ENCODE assay signal across 11 cellular contexts in genomic region chr2:223560704-223561435, GRCh38. TPM values are rescaled to one million over a fixed set of nuclear protein-coding genes. Genes with fewer than 3 reads are reported as not detected.
DNase-seq lines count a peak whose midpoint lies in the region; ATAC-seq and TF ChIP-seq lines count a peak whose summit lies in the region.
"Had no signal": no experiment of that assay in that cellular context is flagged by ENCODE, and none has a peak within 500 bp of the region (broad histone marks: within the 10 kb centered on the region; RNA-seq: fewer than 3 reads in every experiment).

No MANE protein-coding gene starts in this region.

- H3K27ac ChIP-seq in GM23338 (ENCODE audit: low read depth) (no peak overlapping the region), neural progenitor cell (no peak overlapping the region), RWPE1 (no peak overlapping the region)
- H3K27ac ChIP-seq: body of pancreas, esophagus muscularis mucosa had no signal

- H3K36me3 ChIP-seq in GM23338 (ENCODE audit: insufficient read depth) (no peaks in the 10 kb centered on the region), neural progenitor cell (no peaks in the 10 kb centered on the region)
- H3K36me3 ChIP-seq: esophagus muscularis mucosa had no signal

- H3K4me1 Mint-ChIP-seq in GM23338 (peaks cover 18% of the 10 kb centered on the region), WTC11 (peaks cover 8% of the 10 kb centered on the region), neural progenitor cell (peaks cover 26% of the 10 kb centered on the region)

- H3K9ac ChIP-seq in neural progenitor cell: no peak overlapping the region

- DNase-seq in GM23338 (ENCODE audit: low spot score) (peak; percentile 25), NCI-H2081 treated with DMSO at 0.1 percent for 48 hours (lab: John Stamatoyannopoulos, UW) (peak; percentile 77), WTC11 (ENCODE audit: low spot score) (no peak), neural progenitor cell (ENCODE audit: low spot score) (peak; percentile 18), RWPE1 (ENCODE audit: low spot score) (no peak), AML-193 (lab: John Stamatoyannopoulos, UW) (no peak), midbrain (lab: John Stamatoyannopoulos, UW) (no peak), HEK293T (ENCODE audit: extremely low spot score) (no peak)
- DNase-seq: activated T-cell treated with anti-CD3 and anti-CD28 coated beads, Interleukin-2, amount 50 U/mL, for 24 hours; body of pancreas had no signal

- no peaks in the 10 kb centered on the region for H3K79me2 ChIP-seq in GM23338 (replicated peaks; ENCODE audit: insufficient read depth)
- no peaks in the 10 kb centered on the region for H3K79me2 ChIP-seq in neural progenitor cell (ENCODE audit: low read depth)

- H2AFZ ChIP-seq in GM23338 (0 out of 2 replicates have a peak overlapping the region, but pooled peaks have one; percentile 29), neural progenitor cell (replicated peaks) (peak overlapping the region; percentile 92)

- H3K4me2 ChIP-seq in GM23338: no peak overlapping the region
- no peak overlapping the region for H3K4me2 ChIP-seq in neural progenitor cell

- CTCF ChIA-PET in WTC11 (lab: Charles Lee) (no interaction called here), RWPE1 (lab: Yijun Ruan, JAX) (no interaction called here), HEK293T (lab: Yijun Ruan, JAX) (no interaction called here)

- H3K9me3 ChIP-seq in neural progenitor cell (ENCODE audit: low read depth): no peaks in the 10 kb centered on the region
- H3K9me3 ChIP-seq: body of pancreas, esophagus muscularis mucosa had no signal

- H3K27me3 ChIP-seq in GM23338 (ENCODE audit: insufficient read depth): no peaks in the 10 kb centered on the region
- no peaks in the 10 kb centered on the region for H3K27me3 ChIP-seq in neural progenitor cell
- H3K27me3 ChIP-seq: body of pancreas, esophagus muscularis mucosa had no signal

- ATAC-seq in GM23338 (peak; percentile 34; the same call in 2 of the 3 replicates), WTC11 (peak; percentile 30)
- ATAC-seq: body of pancreas had no signal

- H3K36me3 Mint-ChIP-seq in GM23338 (ENCODE audit: low read depth) (no peaks in the 10 kb centered on the region), WTC11 (no peaks in the 10 kb centered on the region), neural progenitor cell (peaks cover 2% of the 10 kb centered on the region)

- TF ChIP-seq CTCF in GM23338 (conservative IDR thresholded peaks at IDR 0.05; ENCODE audit: low read depth in 2 of 2) (no peak), WTC11 (IDR thresholded peaks at IDR 0.05) (no peak), neural progenitor cell (IDR thresholded peaks at IDR 0.05) (no peak), RWPE1 (conservative IDR thresholded peaks at IDR 0.05; ENCODE audit: low read depth) (no peak)

- H3K27ac Mint-ChIP-seq in GM23338 (peak overlapping the region; percentile 24), WTC11 (no peak overlapping the region), neural progenitor cell (no peak overlapping the region)
- H3K27ac Mint-ChIP-seq: activated T-cell treated with anti-CD3 and anti-CD28 coated beads, Interleukin-2, amount 50 U/mL, for 24 hours had no signal

- no peak overlapping the region for H3K4me3 Mint-ChIP-seq in GM23338
- no peak overlapping the region for H3K4me3 Mint-ChIP-seq in WTC11
- H3K4me3 Mint-ChIP-seq in neural progenitor cell: no peak overlapping the region
- H3K4me3 Mint-ChIP-seq: activated T-cell treated with anti-CD3 and anti-CD28 coated beads, Interleukin-2, amount 50 U/mL, for 24 hours had no signal

- POLR2A ChIA-PET in WTC11 (lab: Charles Lee): no interaction called here
- POLR2A ChIA-PET in RWPE1 (lab: Yijun Ruan, JAX; ENCODE audit: low non-redundant PET): no interaction called here
- POLR2A ChIA-PET in HEK293T (lab: Yijun Ruan, JAX): no interaction called here

- no peaks in the 10 kb centered on the region for H3K9me2 ChIP-seq in GM23338 (ENCODE audit: insufficient read depth)

- H3F3A ChIP-seq in GM23338 (replicated peaks; ENCODE audit: low read depth) (no peaks in the 10 kb centered on the region), neural progenitor cell (ENCODE audit: low read depth) (no peaks in the 10 kb centered on the region)

- H3K27me3 Mint-ChIP-seq in GM23338 (ENCODE audit: insufficient read depth, low read depth, poor library complexity): peaks cover 2% of the 10 kb centered on the region
- no peaks in the 10 kb centered on the region for H3K27me3 Mint-ChIP-seq in WTC11 (ENCODE audit: low read depth)
- no peaks in the 10 kb centered on the region for H3K27me3 Mint-ChIP-seq in neural progenitor cell (ENCODE audit: insufficient read depth, low read depth)
- H3K27me3 Mint-ChIP-seq: activated T-cell treated with anti-CD3 and anti-CD28 coated beads, Interleukin-2, amount 50 U/mL, for 24 hours had no signal

- no peaks in the 10 kb centered on the region for H3K9me3 Mint-ChIP-seq in GM23338
- no peaks in the 10 kb centered on the region for H3K9me3 Mint-ChIP-seq in WTC11
- H3K9me3 Mint-ChIP-seq in neural progenitor cell: peaks cover 3% of the 10 kb centered on the region
- H3K9me3 Mint-ChIP-seq: activated T-cell treated with anti-CD3 and anti-CD28 coated beads, Interleukin-2, amount 50 U/mL, for 24 hours had no signal

- no peak overlapping the region for H3K4me3 ChIP-seq in GM23338
- H3K4me3 ChIP-seq in neural progenitor cell: no peak overlapping the region
- H3K4me3 ChIP-seq: body of pancreas, esophagus muscularis mucosa had no signal

- H4K20me1 ChIP-seq in GM23338 (replicated peaks; ENCODE audit: insufficient read depth) (no peaks in the 10 kb centered on the region), neural progenitor cell (ENCODE audit: low read depth) (no peaks in the 10 kb centered on the region)

- no peaks in the 10 kb centered on the region for H3K4me1 ChIP-seq in GM23338 (ENCODE audit: insufficient read depth)
- H3K4me1 ChIP-seq in neural progenitor cell: peaks cover 4% of the 10 kb centered on the region
- H3K4me1 ChIP-seq: body of pancreas had no signal

TF ChIP-seq in GM23338, 12 proteins besides CTCF, POLR2A, EP300 and RAD21 (continues in another document):
- TF ChIP-seq POLR2AphosphoS5 (IDR thresholded peaks at IDR 0.05; ENCODE audit: low read depth) (no peak), EZH2 (IDR thresholded peaks at IDR 0.05; ENCODE audit: low read depth, unreplicated experiment) (no peak), CREB1 (CRISPR knock-in tag; IDR thresholded peaks at IDR 0.05; ENCODE audit: low read depth) (no peak), ZNF331 (CRISPR knock-in tag; IDR thresholded peaks at IDR 0.05; ENCODE audit: low read depth) (no peak)

TF ChIP-seq in WTC11, 78 proteins besides CTCF, POLR2A, EP300 and RAD21 (continues in another document):
- TF ChIP-seq ZSCAN18 (CRISPR knock-in tag; IDR thresholded peaks at IDR 0.05): no peak
- TF ChIP-seq, protein P1, sequence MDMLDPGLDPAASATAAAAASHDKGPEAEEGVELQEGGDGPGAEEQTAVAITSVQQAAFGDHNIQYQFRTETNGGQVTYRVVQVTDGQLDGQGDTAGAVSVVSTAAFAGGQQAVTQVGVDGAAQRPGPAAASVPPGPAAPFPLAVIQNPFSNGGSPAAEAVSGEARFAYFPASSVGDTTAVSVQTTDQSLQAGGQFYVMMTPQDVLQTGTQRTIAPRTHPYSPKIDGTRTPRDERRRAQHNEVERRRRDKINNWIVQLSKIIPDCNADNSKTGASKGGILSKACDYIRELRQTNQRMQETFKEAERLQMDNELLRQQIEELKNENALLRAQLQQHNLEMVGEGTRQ (CRISPR knock-in tag; IDR thresholded peaks at IDR 0.05): no peak

TF ChIP-seq in HEK293T, 16 proteins besides CTCF, POLR2A, EP300 and RAD21:
- TF ChIP-seq LEF1 (IDR thresholded peaks at IDR 0.05; ENCODE audit: borderline replicate concordance): no peak
- no peak for TF ChIP-seq L3MBTL2 (conservative IDR thresholded peaks at IDR 0.05)
- no peak for TF ChIP-seq ELF4 (IDR thresholded peaks at IDR 0.05)
- TF ChIP-seq SP1 (IDR thresholded peaks at IDR 0.05): no peak
- TF ChIP-seq FOXM1 (IDR thresholded peaks at IDR 0.05; ENCODE audit: borderline replicate concordance): no peak
- TF ChIP-seq TARDBP (IDR thresholded peaks at IDR 0.05): no peak
- no peak for TF ChIP-seq CTBP1 (IDR thresholded peaks at IDR 0.05; ENCODE audit: borderline replicate concordance)
- no peak for TF ChIP-seq FOXK2 (IDR thresholded peaks at IDR 0.05)
- no peak for TF ChIP-seq SUZ12 (IDR thresholded peaks at IDR 0.05)
- TF ChIP-seq BHLHE40 (IDR thresholded peaks at IDR 0.05; ENCODE audit: borderline replicate concordance): no peak
- TF ChIP-seq ZNF384 (IDR thresholded peaks at IDR 0.05): no peak
- no peak for TF ChIP-seq PKNOX1 (IDR thresholded peaks at IDR 0.05)
- no peak for TF ChIP-seq FOXA1 (IDR thresholded peaks at IDR 0.05)
TF ChIP-seq in HEK293T: peak in this region for 0.

RNA-seq across cellular contexts. Expression of gene SCG2, which starts 41.3 kb away (rescaled TPM):
- total RNA-seq in GM23338 (2014; rRNA removed; shearing (Covaris generic)): 0.31 TPM in 2 replicates
- polyA plus RNA-seq in GM23338 (2016; fragmentation: Nextera tagmentation; extraction: Ambion mirVana): 0.18 TPM in 1 of 2 replicates, not detected in the other
- total RNA-seq in WTC11 (2021) (0.07 to 0.23 TPM (median 0.11 TPM) in 3 replicates), neural progenitor cell (ENCODE audit: low replicate concordance) (0.04 and 0.25 TPM in 2 replicates)

Comparison
In these comparisons a context has a peak if more than half of its experiments do, and no peak if none do; other contexts are left out.
1. DNase-seq: peak in GM23338 (single experiment), NCI-H2081 treated with DMSO at 0.1 percent for 48 hours (single experiment) and neural progenitor cell (single experiment); none in WTC11 (single experiment), RWPE1 (single experiment), AML-193 (0 of 2), midbrain (single experiment) and HEK293T (single experiment).